ENCODE assay signal across 23 cellular contexts in the genomic region with DNA sequence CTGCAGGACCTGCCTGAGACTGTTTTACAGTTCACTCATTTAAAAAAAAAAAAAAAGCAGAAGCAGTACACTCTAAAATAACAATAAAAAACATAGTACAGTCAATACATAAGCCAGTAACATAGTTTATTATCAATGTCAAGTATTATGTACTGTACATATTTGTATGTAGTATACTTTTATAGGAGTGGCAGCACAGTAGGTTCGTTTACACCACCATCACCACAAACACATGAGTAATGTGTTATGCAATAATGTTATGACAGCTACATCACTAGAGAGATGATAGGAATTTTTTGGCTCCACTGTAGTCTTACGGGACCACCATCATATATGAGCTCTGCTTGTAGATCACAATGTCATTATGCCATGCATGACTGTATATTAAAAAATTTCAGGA.
"Had no signal": no experiment of that assay in that cellular context is flagged by ENCODE, and none has a peak within 500 bp of the region (broad histone marks: within the 10 kb centered on the region; RNA-seq: fewer than 3 reads in every experiment).

No MANE protein-coding gene starts in this region.

- H3K9me3 ChIP-seq: gastrocnemius medialis, prostate gland, right atrium auricular region, stomach, thyroid gland, vagina had no signal

- H3K27ac ChIP-seq: gastrocnemius medialis, neural progenitor cell, prostate gland, right atrium auricular region, stomach, thyroid gland, vagina had no signal

- H3K27me3 ChIP-seq: gastrocnemius medialis, neural progenitor cell, right atrium auricular region, stomach, thyroid gland, vagina had no signal

- H3K4me1 Mint-ChIP-seq: mesothelial cell of epicardium; naive thymus-derived CD4-positive, alpha-beta T cell; nephron; neural progenitor cell; stimulated activated effector memory CD8-positive, alpha-beta T cell treated with anti-CD3 and anti-CD28 coated beads, Interleukin-12 subunit alpha, Interleukin-12 subunit beta, amount 100 ng/mL, for 72 hours had no signal

- H3K4me3 Mint-ChIP-seq: effector memory CD8-positive, alpha-beta T cell; mesothelial cell of epicardium; naive thymus-derived CD4-positive, alpha-beta T cell; nephron; neural progenitor cell; stimulated activated effector memory CD8-positive, alpha-beta T cell treated with anti-CD3 and anti-CD28 coated beads, Interleukin-12 subunit alpha, Interleukin-12 subunit beta, amount 100 ng/mL, for 72 hours had no signal

- DNase-seq: cortex of kidney; effector memory CD8-positive, alpha-beta T cell; gastrocnemius medialis; head of caudate nucleus; mesenchymal stem cell; naive thymus-derived CD4-positive, alpha-beta T cell; stimulated activated CD4-positive, alpha-beta T cell treated with anti-CD3 and anti-CD28 coated beads, Interleukin-12 subunit alpha, Interleukin-12 subunit beta, amount 100 ng/mL, for 4 hours; stimulated activated CD4-positive, alpha-beta T cell treated with anti-CD3 and anti-CD28 coated beads, Interleukin-1b, Interleukin-23, amount 100 ng/mL, for 48 hours; stimulated activated CD4-positive, alpha-beta T cell treated with anti-CD3 and anti-CD28 coated beads, Interleukin-4, amount 100 ng/mL, for 24 hours; stimulated activated naive CD4-positive, alpha-beta T cell treated with Interleukin-2 at 50 U/mL for 16 hours; stomach; thyroid gland had no signal

- H3K4me3 ChIP-seq: gastrocnemius medialis, lung, neural progenitor cell, prostate gland, right atrium auricular region, smooth muscle cell, stomach, thyroid gland, vagina had no signal

- H3K36me3 Mint-ChIP-seq: naive thymus-derived CD4-positive, alpha-beta T cell; neural progenitor cell; stimulated activated effector memory CD8-positive, alpha-beta T cell treated with anti-CD3 and anti-CD28 coated beads, Interleukin-12 subunit alpha, Interleukin-12 subunit beta, amount 100 ng/mL, for 72 hours had no signal

- H3K36me3 ChIP-seq: gastrocnemius medialis, neural progenitor cell, prostate gland, right atrium auricular region, stomach, thyroid gland, vagina had no signal

- H3K4me1 ChIP-seq: gastrocnemius medialis, neural progenitor cell, prostate gland, right atrium auricular region, stomach, thyroid gland, vagina had no signal

- H3K27me3 Mint-ChIP-seq: effector memory CD8-positive, alpha-beta T cell; naive thymus-derived CD4-positive, alpha-beta T cell had no signal

- ATAC-seq: effector memory CD8-positive, alpha-beta T cell; gastrocnemius medialis; left lobe of liver; naive thymus-derived CD4-positive, alpha-beta T cell; sciatic nerve; stimulated activated effector memory CD8-positive, alpha-beta T cell treated with anti-CD3 and anti-CD28 coated beads, Interleukin-12 subunit alpha, Interleukin-12 subunit beta, amount 100 ng/mL, for 72 hours had no signal

- H3K27ac Mint-ChIP-seq: effector memory CD8-positive, alpha-beta T cell; mesothelial cell of epicardium; naive thymus-derived CD4-positive, alpha-beta T cell; nephron; neural progenitor cell; stimulated activated effector memory CD8-positive, alpha-beta T cell treated with anti-CD3 and anti-CD28 coated beads, Interleukin-12 subunit alpha, Interleukin-12 subunit beta, amount 100 ng/mL, for 72 hours had no signal
